ENCODE assay signal across 26 cellular contexts in the genomic region with DNA sequence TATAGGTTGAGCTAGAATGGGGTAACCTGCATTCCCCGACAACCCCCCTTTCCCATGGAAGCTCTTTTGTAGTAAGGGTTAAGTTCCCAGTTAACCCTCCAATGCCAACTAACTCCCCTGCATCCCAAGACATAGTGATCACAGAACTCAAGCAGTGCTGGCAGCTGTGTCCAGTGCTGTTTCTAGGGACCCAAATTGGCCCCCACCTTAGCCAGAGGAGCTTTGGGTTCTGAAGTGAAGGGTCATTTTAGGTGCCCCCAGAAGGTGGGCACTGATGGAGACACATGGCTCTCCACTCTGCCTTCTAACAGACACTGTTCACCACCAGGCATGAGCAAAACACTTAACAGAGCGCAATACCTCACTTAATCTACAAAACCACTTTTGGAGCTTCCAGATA. TPM values are rescaled to one million over a fixed set of nuclear protein-coding genes. Genes with fewer than 3 reads are reported as not detected.
DNase-seq lines count a peak whose midpoint lies in the region; ATAC-seq and TF ChIP-seq lines count a peak whose summit lies in the region.
"Had no signal": no experiment of that assay in that cellular context is flagged by ENCODE, and none has a peak within 500 bp of the region (broad histone marks: within the 10 kb centered on the region; RNA-seq: fewer than 3 reads in every experiment).

No MANE protein-coding gene starts in this region.

- no peak overlapping the region for H3K27ac ChIP-seq in HEK293 (ENCODE audit: extremely low read depth, low read depth, low read length)
- H3K27ac ChIP-seq in layer of hippocampus (ENCODE audit: low read depth, low read length): peak overlapping the region; percentile 43
- peak overlapping the region; percentile 51 for H3K27ac ChIP-seq in substantia nigra (ENCODE audit: low read depth, low read length, poor library complexity, severe bottlenecking)
- no peak overlapping the region for H3K27ac ChIP-seq in coronary artery
- H3K27ac ChIP-seq: 22Rv1, C4-2B, HL-60, KMS-11, PC-9, RWPE1 had no signal

- no peak for TF ChIP-seq CTCF in HEK293 (tag by site-specific recombination; IDR thresholded peaks at IDR 0.05)
- TF ChIP-seq CTCF in coronary artery (IDR thresholded peaks at IDR 0.05): no peak

- no peak overlapping the region for H3K4me3 Mint-ChIP-seq in activated CD4-positive, alpha-beta T cell treated with anti-CD3 and anti-CD28 coated beads for 36 hours
- H3K4me3 Mint-ChIP-seq in activated CD8-positive, alpha-beta memory T cell treated with anti-CD3 and anti-CD28 coated beads, Interleukin-2, amount 10 ng/mL, durations not matched to agents 7 days and 5 days: no peak overlapping the region
- H3K4me3 Mint-ChIP-seq: GM23338 had no signal

- POLR2A ChIA-PET in activated CD4-positive, alpha-beta T cell treated with anti-CD3 and anti-CD28 coated beads for 36 hours (lab: Charles Lee): interaction anchor here (0.7 kb wide), 1 partner anchor 462 kb away, joined by 5 read pairs; no protein-coding TSS in a partner anchor
- POLR2A ChIA-PET in HEK293 (lab: Yijun Ruan, JAX): no interaction called here

- intact Hi-C loops in activated CD4-positive, alpha-beta T cell treated with anti-CD3 and anti-CD28 coated beads for 36 hours (cut with DNase I, micrococcal nuclease): loop anchor here (5.0 to 10.0 kb wide), 3 partner anchors 122 to 319 kb away; no protein-coding TSS in a partner anchor

- H3K27ac Mint-ChIP-seq in activated CD4-positive, alpha-beta T cell treated with anti-CD3 and anti-CD28 coated beads for 36 hours: peak overlapping the region; percentile 37
- H3K27ac Mint-ChIP-seq in activated CD8-positive, alpha-beta memory T cell treated with anti-CD3 and anti-CD28 coated beads, Interleukin-2, amount 10 ng/mL, durations not matched to agents 7 days and 5 days: no peak overlapping the region
- H3K27ac Mint-ChIP-seq: GM23338 had no signal

- H3K36me3 ChIP-seq in HEK293 (ENCODE audit: control insufficient read depth in 2 of 2, insufficient read depth in 1 of 2, low read length in 2 of 2): peaks cover 0 to 17% of the 10 kb centered on the region in 2 experiments; a peak in 1 of 3 replicates

- peaks cover 11% of the 10 kb centered on the region for H3K36me3 Mint-ChIP-seq in activated CD4-positive, alpha-beta T cell treated with anti-CD3 and anti-CD28 coated beads for 36 hours (ENCODE audit: low read depth)
- peaks cover 5% of the 10 kb centered on the region for H3K36me3 Mint-ChIP-seq in activated CD8-positive, alpha-beta memory T cell treated with anti-CD3 and anti-CD28 coated beads, Interleukin-2, amount 10 ng/mL, durations not matched to agents 7 days and 5 days

- H3K4me3 ChIP-seq in HEK293 (ENCODE audit: low read depth, low read length): no peak overlapping the region
- no peak overlapping the region for H3K4me3 ChIP-seq in coronary artery
- H3K4me3 ChIP-seq: GM23338, PC-9 had no signal

- CTCF ChIA-PET in activated CD4-positive, alpha-beta T cell treated with anti-CD3 and anti-CD28 coated beads for 36 hours (lab: Charles Lee): interaction anchor here (0.7 to 1.7 kb wide), 8 partner anchors 8 to 541 kb away, joined by 3 to 5 read pairs (median 4); a partner anchor contains a TSS
- CTCF ChIA-PET in HEK293 (lab: Yijun Ruan, JAX): interaction anchor here (0.6 kb wide), 1 partner anchor 117 kb away, joined by 3 read pairs; no protein-coding TSS in a partner anchor
- CTCF ChIA-PET in activated CD8-positive, alpha-beta memory T cell treated with anti-CD3 and anti-CD28 coated beads, Interleukin-2, amount 10 ng/mL, durations not matched to agents 7 days and 5 days (lab: Charles Lee): interaction anchor here (0.7 to 11.6 kb wide), 7 partner anchors 8 to 549 kb away, joined by 3 to 151 read pairs (median 5); no protein-coding TSS in a partner anchor

- no peak for DNase-seq in activated CD4-positive, alpha-beta T cell treated with anti-CD3 and anti-CD28 coated beads for 36 hours
- DNase-seq in activated CD4-positive, alpha-beta T cell treated with anti-CD3 and anti-CD28 coated beads, Interleukin-2, amount 50 U/mL, for 48 hours: no peak
- DNase-seq in substantia nigra (lab: John Stamatoyannopoulos, UW): no peak
- no peak for DNase-seq in activated CD8-positive, alpha-beta memory T cell treated with anti-CD3 and anti-CD28 coated beads, Interleukin-2, amount 10 ng/mL, durations not matched to agents 7 days and 5 days
- DNase-seq in coronary artery (ENCODE audit: low spot score): no peak
- no peak for DNase-seq in cerebellar nuclear complex (lab: John Stamatoyannopoulos, UW)
- DNase-seq: AML-193, DMS153, GDM1, HCEC 1CT, NCI-H1436, NCI-H1930, NCI-H226, NCI-H524 treated with DMSO at 0.1 percent for 48 hours, PC-9, SIG-M5 had no signal

- H3K9me3 Mint-ChIP-seq in activated CD4-positive, alpha-beta T cell treated with anti-CD3 and anti-CD28 coated beads for 36 hours (ENCODE audit: low read depth): no peaks in the 10 kb centered on the region
- H3K9me3 Mint-ChIP-seq in activated CD8-positive, alpha-beta memory T cell treated with anti-CD3 and anti-CD28 coated beads, Interleukin-2, amount 10 ng/mL, durations not matched to agents 7 days and 5 days (ENCODE audit: low read depth): no peaks in the 10 kb centered on the region
- H3K9me3 Mint-ChIP-seq: GM23338 had no signal

- no peak for ATAC-seq in activated CD4-positive, alpha-beta T cell treated with anti-CD3 and anti-CD28 coated beads for 36 hours
- ATAC-seq in activated CD8-positive, alpha-beta memory T cell treated with anti-CD3 and anti-CD28 coated beads, Interleukin-2, amount 10 ng/mL, durations not matched to agents 7 days and 5 days: no peak
- ATAC-seq: GM23338 had no signal

- no peaks in the 10 kb centered on the region for H3K27me3 ChIP-seq in layer of hippocampus (ENCODE audit: control insufficient read depth, insufficient read depth, low read length)

- 0 out of 2 replicates have a peak, but pooled peaks cover 2% of the 10 kb centered on the region for H3K4me1 ChIP-seq in HEK293 (ENCODE audit: control insufficient read depth, insufficient read depth, low read length)

- peaks cover 44% of the 10 kb centered on the region for H3K4me1 Mint-ChIP-seq in activated CD4-positive, alpha-beta T cell treated with anti-CD3 and anti-CD28 coated beads for 36 hours
- peaks cover 47% of the 10 kb centered on the region for H3K4me1 Mint-ChIP-seq in activated CD8-positive, alpha-beta memory T cell treated with anti-CD3 and anti-CD28 coated beads, Interleukin-2, amount 10 ng/mL, durations not matched to agents 7 days and 5 days

- H3K9me3 ChIP-seq in HEK293 (ENCODE audit: control insufficient read depth, insufficient read depth, low read depth, low read length): no peaks in the 10 kb centered on the region

- no peaks in the 10 kb centered on the region for H3K27me3 Mint-ChIP-seq in activated CD4-positive, alpha-beta T cell treated with anti-CD3 and anti-CD28 coated beads for 36 hours
- peaks cover 3% of the 10 kb centered on the region for H3K27me3 Mint-ChIP-seq in activated CD8-positive, alpha-beta memory T cell treated with anti-CD3 and anti-CD28 coated beads, Interleukin-2, amount 10 ng/mL, durations not matched to agents 7 days and 5 days

TF ChIP-seq in HEK293, 187 proteins besides CTCF, POLR2A, EP300 and RAD21:
- TF ChIP-seq MZF1 (tag by site-specific recombination; IDR thresholded peaks at IDR 0.05; ENCODE audit: borderline replicate concordance) (no peak), ZSCAN16 (tag by site-specific recombination; IDR thresholded peaks at IDR 0.05) (no peak)
- TF ChIP-seq, protein P1, sequence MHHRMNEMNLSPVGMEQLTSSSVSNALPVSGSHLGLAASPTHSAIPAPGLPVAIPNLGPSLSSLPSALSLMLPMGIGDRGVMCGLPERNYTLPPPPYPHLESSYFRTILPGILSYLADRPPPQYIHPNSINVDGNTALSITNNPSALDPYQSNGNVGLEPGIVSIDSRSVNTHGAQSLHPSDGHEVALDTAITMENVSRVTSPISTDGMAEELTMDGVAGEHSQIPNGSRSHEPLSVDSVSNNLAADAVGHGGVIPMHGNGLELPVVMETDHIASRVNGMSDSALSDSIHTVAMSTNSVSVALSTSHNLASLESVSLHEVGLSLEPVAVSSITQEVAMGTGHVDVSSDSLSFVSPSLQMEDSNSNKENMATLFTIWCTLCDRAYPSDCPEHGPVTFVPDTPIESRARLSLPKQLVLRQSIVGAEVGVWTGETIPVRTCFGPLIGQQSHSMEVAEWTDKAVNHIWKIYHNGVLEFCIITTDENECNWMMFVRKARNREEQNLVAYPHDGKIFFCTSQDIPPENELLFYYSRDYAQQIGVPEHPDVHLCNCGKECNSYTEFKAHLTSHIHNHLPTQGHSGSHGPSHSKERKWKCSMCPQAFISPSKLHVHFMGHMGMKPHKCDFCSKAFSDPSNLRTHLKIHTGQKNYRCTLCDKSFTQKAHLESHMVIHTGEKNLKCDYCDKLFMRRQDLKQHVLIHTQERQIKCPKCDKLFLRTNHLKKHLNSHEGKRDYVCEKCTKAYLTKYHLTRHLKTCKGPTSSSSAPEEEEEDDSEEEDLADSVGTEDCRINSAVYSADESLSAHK (tag by site-specific recombination; IDR thresholded peaks at IDR 0.05): peak; percentile 90

RNA-seq across cellular contexts. Expression of a gene that starts 7.1 kb away (rescaled TPM):
- under 1 TPM; 0.61 to 0.69 TPM for total RNA-seq in activated CD4-positive, alpha-beta T cell treated with anti-CD3 and anti-CD28 coated beads for 36 hours
- total RNA-seq in activated CD8-positive, alpha-beta memory T cell treated with anti-CD3 and anti-CD28 coated beads, Interleukin-2, amount 10 ng/mL, durations not matched to agents 7 days and 5 days: under 1 TPM; 0.56 to 0.85 TPM
- total RNA-seq: Daoy, GM23338, M059J had no signal

Comparison
In these comparisons a context has a peak if more than half of its experiments do, and no peak if none do; other contexts are left out.
1. H3K27ac ChIP-seq: peak in layer of hippocampus (single experiment) and substantia nigra (single experiment); none in HEK293 (single experiment) and coronary artery (0 of 2).